Comparison of ENCODE assay signal across 9 cellular contexts in the genomic region with DNA sequence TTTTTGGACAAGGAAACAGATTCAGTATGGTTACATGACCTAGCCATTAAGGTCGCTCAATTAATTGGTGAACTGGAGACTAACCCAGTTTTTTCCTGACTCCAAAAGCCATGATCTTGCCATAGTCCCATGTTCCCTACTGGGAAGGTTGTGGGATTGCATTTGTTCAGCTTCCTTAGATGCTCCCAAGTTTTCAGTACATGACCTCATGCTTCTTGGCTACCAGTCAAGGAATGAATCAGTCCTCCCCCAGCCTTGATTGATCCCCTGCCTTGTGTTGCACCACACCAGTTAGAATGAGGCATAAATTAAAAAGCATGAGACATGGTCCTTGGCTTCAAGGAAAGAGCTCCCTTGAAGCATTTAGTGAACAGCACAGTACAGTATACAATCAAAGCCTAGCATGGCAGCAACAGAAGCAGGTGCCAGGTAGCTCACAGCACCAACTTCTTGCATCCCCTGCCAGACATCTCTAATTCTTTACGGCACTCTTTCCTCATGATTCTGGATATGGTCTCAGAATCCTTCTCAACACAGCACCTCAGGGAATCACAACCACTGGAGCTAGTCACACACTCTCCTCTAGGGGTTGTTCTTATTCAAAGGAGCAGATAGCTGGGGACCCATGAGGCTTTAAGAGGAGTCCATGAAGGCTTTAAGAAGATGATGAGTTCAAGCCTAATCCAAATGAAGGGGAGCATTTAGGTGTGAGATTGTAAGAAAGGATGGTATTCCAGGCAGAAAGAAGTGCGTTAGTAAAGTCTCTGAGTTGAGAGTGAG.
DNase-seq lines count a peak whose midpoint lies in the region; ATAC-seq and TF ChIP-seq lines count a peak whose summit lies in the region.
"Had no signal": no experiment of that assay in that cellular context is flagged by ENCODE, and none has a peak within 500 bp of the region (broad histone marks: within the 10 kb centered on the region; RNA-seq: fewer than 3 reads in every experiment).

No MANE protein-coding gene starts in this region.

- 59 to 67% (median 60%) methylated on average over 3 of the region's 3 CpGs for WGBS in adrenal gland, 4 donors
- 33 to 65% methylated on average over 1 to 3 of the region's 3 CpGs for WGBS in gastroesophageal sphincter (ENCODE audit: low coverage in 1 of 2), 2 donors
- 89 to 92% methylated on average over 3 of the region's 3 CpGs for WGBS in sigmoid colon, 2 donors

- intact Hi-C loops in adrenal gland (cut with DNase I) (no loop called here), sigmoid colon (cut with DNase I) (no loop called here)

- no peak overlapping the region for H3K27ac ChIP-seq in adrenal gland
- no peak overlapping the region for H3K27ac ChIP-seq in gastroesophageal sphincter
- H3K27ac ChIP-seq in sigmoid colon = no peak overlapping the region

- H3K9me3 ChIP-seq in adrenal gland (replicated peaks in 1 of 3) = no peaks in the 10 kb centered on the region
- no peaks in the 10 kb centered on the region for H3K9me3 ChIP-seq in gastroesophageal sphincter
- no peaks in the 10 kb centered on the region for H3K9me3 ChIP-seq in sigmoid colon

- TF ChIP-seq CTCF in adrenal gland (IDR thresholded peaks at IDR 0.05) (peak in 3 of 6 experiments; percentile 16 to 35 (median 26)), gastroesophageal sphincter (IDR thresholded peaks at IDR 0.05) (no peak), sigmoid colon (IDR thresholded peaks at IDR 0.05) (no peak)

- no peaks in the 10 kb centered on the region for H3K27me3 ChIP-seq in adrenal gland
- no peaks in the 10 kb centered on the region for H3K27me3 ChIP-seq in gastroesophageal sphincter
- H3K27me3 ChIP-seq in sigmoid colon = no peaks in the 10 kb centered on the region

- no peak for TF ChIP-seq EP300 in gastroesophageal sphincter (IDR thresholded peaks at IDR 0.05)
- no peak for TF ChIP-seq EP300 in sigmoid colon (IDR thresholded peaks at IDR 0.05)

- H3K36me3 ChIP-seq in adrenal gland (replicated peaks in 1 of 2) (no peaks in the 10 kb centered on the region), gastroesophageal sphincter (no peaks in the 10 kb centered on the region), sigmoid colon (no peaks in the 10 kb centered on the region)

- DNase-seq in GM04504 (ENCODE audit: low read depth) = peak; percentile 78
- peak; percentile 73 to 89 (median 83) for DNase-seq in adrenal gland
- peak; percentile 80 for DNase-seq in sigmoid colon
- DNase-seq in NOMO-1 treated with dmso at 0.1 percent for 144 hours (lab: John Stamatoyannopoulos, UW; ENCODE audit: unreplicated experiment) = no peak
- DNase-seq in stimulated activated naive CD4-positive, alpha-beta T cell treated with Interleukin-2 at 50 U/mL for 16 hours (lab: John Stamatoyannopoulos, UW) = no peak
- no peak for DNase-seq in NCI-H2196 (lab: John Stamatoyannopoulos, UW; ENCODE audit: unreplicated experiment)
- DNase-seq: effector CD4-positive, alpha-beta T cell had no signal

- no peak overlapping the region for H3K4me3 ChIP-seq in adrenal gland
- H3K4me3 ChIP-seq in gastroesophageal sphincter = no peak overlapping the region
- H3K4me3 ChIP-seq in sigmoid colon = no peak overlapping the region

- H3K4me1 ChIP-seq in adrenal gland (replicated peaks in 1 of 2) (peaks cover 0 to 11% of the 10 kb centered on the region in 2 donors), gastroesophageal sphincter (peaks cover 0 to 4% (median 0%) of the 10 kb centered on the region in 3 donors), sigmoid colon (no peaks in the 10 kb centered on the region)

- ATAC-seq in gastroesophageal sphincter (peak; percentile 92), HG02623 (IDR thresholded peaks at IDR 0.05; ENCODE audit: unreplicated experiment) (no peak)

- no peak for TF ChIP-seq POLR2A in adrenal gland (IDR thresholded peaks at IDR 0.05)
- no peak for TF ChIP-seq POLR2A in gastroesophageal sphincter (IDR thresholded peaks at IDR 0.05)
- TF ChIP-seq POLR2A in sigmoid colon (IDR thresholded peaks at IDR 0.05) = no peak

Comparison
In these comparisons a context has a peak if more than half of its experiments do, and no peak if none do; other contexts are left out.
1. DNase-seq: peak in GM04504 (single experiment), adrenal gland (7 of 7) and sigmoid colon (single experiment); none in NOMO-1 treated with dmso at 0.1 percent for 144 hours (single experiment), stimulated activated naive CD4-positive, alpha-beta T cell treated with Interleukin-2 at 50 U/mL for 16 hours (single experiment) and NCI-H2196 (single experiment).